ENCODE assay signal across 12 cellular contexts in the genomic region with DNA sequence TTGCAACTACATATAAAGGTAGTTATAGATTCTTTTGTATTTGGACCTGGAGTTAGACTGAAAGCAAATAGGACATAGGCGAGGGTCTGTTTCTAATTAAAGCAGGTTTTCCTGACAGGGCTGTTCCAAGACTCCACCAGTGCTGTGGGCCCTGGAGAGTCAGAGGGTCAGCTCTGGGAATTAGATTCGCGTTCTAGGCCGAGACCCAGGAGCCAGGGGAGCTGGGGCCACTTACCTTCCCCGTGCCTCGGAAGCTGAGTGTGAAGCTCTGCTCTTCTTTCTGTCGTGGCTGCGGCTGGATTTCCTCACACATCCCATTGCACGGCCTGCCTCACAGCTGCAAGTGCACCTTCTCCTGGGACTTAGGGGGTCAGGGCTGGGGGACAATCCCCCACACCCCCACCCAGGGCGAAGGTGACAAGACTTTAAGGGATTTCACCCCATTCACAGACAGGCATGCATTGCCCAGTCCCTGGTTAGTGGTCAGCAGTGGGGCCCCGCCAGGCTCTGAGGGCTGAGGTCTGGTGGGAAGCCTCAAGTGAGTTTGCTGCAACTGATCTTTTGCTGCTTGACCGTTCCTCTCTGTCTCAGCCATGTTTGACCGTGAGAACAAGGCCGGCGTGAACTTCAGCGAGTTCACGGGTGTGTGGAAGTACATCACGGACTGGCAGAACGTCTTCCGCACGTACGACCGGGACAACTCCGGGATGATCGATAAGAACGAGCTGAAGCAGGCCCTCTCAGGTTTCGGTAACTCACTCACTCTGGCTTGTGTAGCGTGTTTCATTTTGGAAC.
"Had no signal": no experiment of that assay in that cellular context is flagged by ENCODE, and none has a peak within 500 bp of the region (broad histone marks: within the 10 kb centered on the region; RNA-seq: fewer than 3 reads in every experiment).

No MANE protein-coding gene starts in this region.

- H3K27ac Mint-ChIP-seq: activated naive CD4-positive, alpha-beta T cell treated with anti-CD3 and anti-CD28 coated beads, Interleukin-2, amount 10 ng/mL, durations not matched to agents 7 days and 5 days; effector memory CD8-positive, alpha-beta T cell had no signal

- H3K27me3 ChIP-seq: adrenal gland, hepatocyte, ovary, tibial artery had no signal

- ATAC-seq: activated CD4-positive, CD25-positive, alpha-beta regulatory T cell treated with anti-CD3 and anti-CD28 coated beads, Interleukin-2, amount 50 U/mL, for 24 hours; effector memory CD8-positive, alpha-beta T cell had no signal

- H3K27ac ChIP-seq: adrenal gland, hepatocyte, ovary, tibial artery had no signal

- H3K4me3 ChIP-seq: adrenal gland, hepatocyte, ovary, tibial artery had no signal

- H3K4me3 Mint-ChIP-seq: activated naive CD4-positive, alpha-beta T cell treated with anti-CD3 and anti-CD28 coated beads, Interleukin-2, amount 10 ng/mL, durations not matched to agents 7 days and 5 days; central memory CD8-positive, alpha-beta T cell; effector memory CD8-positive, alpha-beta T cell had no signal

- H3K9me3 ChIP-seq: adrenal gland, ovary, tibial artery had no signal

- H3K27me3 Mint-ChIP-seq: activated naive CD4-positive, alpha-beta T cell treated with anti-CD3 and anti-CD28 coated beads, Interleukin-2, amount 10 ng/mL, durations not matched to agents 7 days and 5 days; central memory CD8-positive, alpha-beta T cell; effector memory CD8-positive, alpha-beta T cell had no signal

- H3K9me3 Mint-ChIP-seq: activated naive CD4-positive, alpha-beta T cell treated with anti-CD3 and anti-CD28 coated beads, Interleukin-2, amount 10 ng/mL, durations not matched to agents 7 days and 5 days; central memory CD8-positive, alpha-beta T cell; effector memory CD8-positive, alpha-beta T cell had no signal

- H3K36me3 ChIP-seq: ovary had no signal

- H3K4me1 ChIP-seq: tibial artery had no signal

- H3K4me2 ChIP-seq: hepatocyte had no signal

- DNase-seq: activated naive CD4-positive, alpha-beta T cell treated with anti-CD3 and anti-CD28 coated beads, Interleukin-2, amount 10 ng/mL, durations not matched to agents 7 days and 5 days; effector memory CD8-positive, alpha-beta T cell; erythroblast; kidney; mesendoderm; T-helper 2 cell had no signal

- H2AFZ ChIP-seq: hepatocyte had no signal
